Comparison of ENCODE assay signal across 23 cellular contexts in genomic region chr5:174402224-174402812, GRCh38.
DNase-seq lines count a peak whose midpoint lies in the region; ATAC-seq, FAIRE-seq and TF ChIP-seq lines count a peak whose summit lies in the region.
"Had no signal": no experiment of that assay in that cellular context is flagged by ENCODE, and none has a peak within 500 bp of the region (broad histone marks: within the 10 kb centered on the region; RNA-seq: fewer than 3 reads in every experiment).

No MANE protein-coding gene starts in this region.

- no TSS peak for BruUV-seq in HepG2 (replicated peaks; lab: Mats Ljungman, UMichigan)

- H3K27ac Mint-ChIP-seq in neural progenitor cell (no peak overlapping the region), endothelial cell (ENCODE audit: unreplicated experiment) (no peak overlapping the region)
- H3K27ac Mint-ChIP-seq: activated naive CD8-positive, alpha-beta T cell treated with anti-CD3 and anti-CD28 coated beads, Interleukin-2, amount 10 ng/mL, durations not matched to agents 7 days and 5 days; activated T-helper 2 cell treated with anti-CD3 and anti-CD28 coated beads, Interferon-gamma antibody, Interleukin-2, Interleukin-4, amounts not matched to agents 10 μg/mL and 5 μg/mL and 100 μg/mL, durations not matched to agents 14 hours and 24 hours and 36 hours; memory B cell; naive thymus-derived CD4-positive, alpha-beta T cell had no signal

- H2AFZ ChIP-seq in neural progenitor cell (replicated peaks) (no peak overlapping the region), HepG2 (ENCODE audit: low read length) (no peak overlapping the region)

- intact Hi-C loops in HepG2 (cut with micrococcal nuclease; ENCODE audit: unreplicated experiment) = no loop called here

- TF ChIP-seq RAD21 in HepG2 (CRISPR knock-in tag; IDR thresholded peaks at IDR 0.05) = no peak

- H3K27ac ChIP-seq in neural progenitor cell (no peak overlapping the region), HepG2 (ENCODE audit: extremely low read length, insufficient read depth, low read length) (no peak overlapping the region)
- H3K27ac ChIP-seq: right atrium auricular region, stomach, transverse colon had no signal

- H3K4me3 Mint-ChIP-seq in neural progenitor cell (no peak overlapping the region), endothelial cell (ENCODE audit: unreplicated experiment) (no peak overlapping the region)
- H3K4me3 Mint-ChIP-seq: activated naive CD8-positive, alpha-beta T cell treated with anti-CD3 and anti-CD28 coated beads, Interleukin-2, amount 10 ng/mL, durations not matched to agents 7 days and 5 days; memory B cell; naive thymus-derived CD4-positive, alpha-beta T cell had no signal

- no peaks in the 10 kb centered on the region for H3K36me3 Mint-ChIP-seq in neural progenitor cell
- H3K36me3 Mint-ChIP-seq in endothelial cell (ENCODE audit: low read depth, unreplicated experiment) = no peaks in the 10 kb centered on the region
- H3K36me3 Mint-ChIP-seq: activated naive CD8-positive, alpha-beta T cell treated with anti-CD3 and anti-CD28 coated beads, Interleukin-2, amount 10 ng/mL, durations not matched to agents 7 days and 5 days; memory B cell had no signal

- H3K9me3 Mint-ChIP-seq in neural progenitor cell (peaks cover under 1% of the 10 kb centered on the region), endothelial cell (ENCODE audit: unreplicated experiment) (no peaks in the 10 kb centered on the region)
- H3K9me3 Mint-ChIP-seq: activated naive CD8-positive, alpha-beta T cell treated with anti-CD3 and anti-CD28 coated beads, Interleukin-2, amount 10 ng/mL, durations not matched to agents 7 days and 5 days; activated T-helper 2 cell treated with anti-CD3 and anti-CD28 coated beads, Interferon-gamma antibody, Interleukin-2, Interleukin-4, amounts not matched to agents 10 μg/mL and 5 μg/mL and 100 μg/mL, durations not matched to agents 14 hours and 24 hours and 36 hours had no signal

- peak; percentile 48 for DNase-seq in H4 (ENCODE audit: low spot score)
- DNase-seq in NCI-H69 (lab: John Stamatoyannopoulos, UW) = peak; percentile 31
- DNase-seq in astrocyte of the cerebellum (ENCODE audit: low read depth) = no peak
- DNase-seq in neural progenitor cell (ENCODE audit: low spot score) = no peak
- no peak for DNase-seq in HepG2 (ENCODE audit: low spot score)
- no peak for DNase-seq in endothelial cell (ENCODE audit: low spot score)
- DNase-seq in NCI-H2107 (lab: John Stamatoyannopoulos, UW) = no peak
- DNase-seq: activated CD4-positive, alpha-beta T cell treated with anti-CD3 and anti-CD28 coated beads, Interleukin-2, amount 50 U/mL, for 1 hour; activated naive CD8-positive, alpha-beta T cell treated with anti-CD3 and anti-CD28 coated beads, Interleukin-2, amount 10 ng/mL, durations not matched to agents 7 days and 5 days; DMS79; effector CD4-positive, alpha-beta T cell; naive thymus-derived CD4-positive, alpha-beta T cell; NCI-H1417; NCI-H524; stimulated activated CD4-positive, alpha-beta T cell treated with anti-CD3 and anti-CD28 coated beads, Interleukin-12 subunit alpha, Interleukin-12 subunit beta, amount 100 ng/mL, for 4 hours; stimulated activated CD4-positive, alpha-beta T cell treated with anti-CD3 and anti-CD28 coated beads, Interleukin-4, amount 100 ng/mL, for 4 hours; stomach; T-helper 1 cell; transverse colon had no signal

- H3K79me2 ChIP-seq in neural progenitor cell (ENCODE audit: low read depth) (no peaks in the 10 kb centered on the region), HepG2 (ENCODE audit: insufficient read depth, low read length) (no peaks in the 10 kb centered on the region)

- no peaks in the 10 kb centered on the region for H3F3A ChIP-seq in neural progenitor cell (ENCODE audit: low read depth)

- H4K20me1 ChIP-seq in neural progenitor cell (ENCODE audit: low read depth) (no peaks in the 10 kb centered on the region), HepG2 (ENCODE audit: insufficient read depth, low read length) (no peaks in the 10 kb centered on the region)

- TF ChIP-seq POLR2A in HepG2 (IDR thresholded peaks at IDR 0.05; ENCODE audit: insufficient read depth in 1 of 2, low read depth in 2 of 2, low read length in 2 of 2) = no peak

- H3K9me3 ChIP-seq in neural progenitor cell (ENCODE audit: low read depth) (no peaks in the 10 kb centered on the region), HepG2 (ENCODE audit: low read length) (no peaks in the 10 kb centered on the region)
- H3K9me3 ChIP-seq: right atrium auricular region, transverse colon had no signal

- H3K4me2 ChIP-seq in neural progenitor cell (no peak overlapping the region), HepG2 (ENCODE audit: low read depth, low read length) (no peak overlapping the region)

- ATAC-seq in HG03175 (IDR thresholded peaks at IDR 0.05; ENCODE audit: unreplicated experiment) = no peak
- ATAC-seq in HepG2 = no peak
- ATAC-seq: naive thymus-derived CD4-positive, alpha-beta T cell had no signal

- H3K4me3 ChIP-seq in astrocyte of the cerebellum (ENCODE audit: low read depth, low read length) (no peak overlapping the region), neural progenitor cell (no peak overlapping the region), HepG2 (replicated peaks in 1 of 3; ENCODE audit: insufficient read depth in 1 of 3, low read depth in 2 of 3, low read length in 3 of 3) (no peak overlapping the region)
- H3K4me3 ChIP-seq: right atrium auricular region, stomach, transverse colon had no signal

- 0% methylated on average over 4 of the region's 4 CpGs for WGBS in HepG2 (ENCODE audit: low lambda C conversion rate)

- POLR2A ChIA-PET in HepG2 (lab: Yijun Ruan, JAX) = no interaction called here

- H3K27me3 Mint-ChIP-seq in neural progenitor cell (ENCODE audit: insufficient read depth, low read depth) (peaks cover 2% of the 10 kb centered on the region), endothelial cell (ENCODE audit: unreplicated experiment) (peaks cover 6% of the 10 kb centered on the region)
- H3K27me3 Mint-ChIP-seq: memory B cell had no signal

- H3K36me3 ChIP-seq in neural progenitor cell (no peaks in the 10 kb centered on the region), HepG2 (replicated peaks in 1 of 2; ENCODE audit: control insufficient read depth in 1 of 2, insufficient read depth in 2 of 2, low read length in 2 of 2) (no peaks in the 10 kb centered on the region)
- H3K36me3 ChIP-seq: right atrium auricular region, stomach, transverse colon had no signal

- H3K4me1 Mint-ChIP-seq in neural progenitor cell (peaks cover 7% of the 10 kb centered on the region), endothelial cell (ENCODE audit: unreplicated experiment) (no peaks in the 10 kb centered on the region)
- H3K4me1 Mint-ChIP-seq: activated naive CD8-positive, alpha-beta T cell treated with anti-CD3 and anti-CD28 coated beads, Interleukin-2, amount 10 ng/mL, durations not matched to agents 7 days and 5 days; memory B cell; naive thymus-derived CD4-positive, alpha-beta T cell had no signal

- H3K9ac ChIP-seq in neural progenitor cell (no peak overlapping the region), HepG2 (ENCODE audit: insufficient read depth, low read depth, low read length) (no peak overlapping the region)

- H3K4me1 ChIP-seq in neural progenitor cell (no peaks in the 10 kb centered on the region), HepG2 (ENCODE audit: insufficient read depth, low read length) (no peaks in the 10 kb centered on the region)
- H3K4me1 ChIP-seq: right atrium auricular region, stomach, transverse colon had no signal

- H3K27me3 ChIP-seq in neural progenitor cell (no peaks in the 10 kb centered on the region), HepG2 (ENCODE audit: control insufficient read depth in 1 of 2, insufficient read depth in 2 of 2, low read length in 2 of 2) (peaks cover 0 to 15% of the 10 kb centered on the region in 2 experiments; a peak in 3 of 5 replicates)
- H3K27me3 ChIP-seq: right atrium auricular region had no signal

- TF ChIP-seq EP300 in HepG2 (IDR thresholded peaks at IDR 0.05; ENCODE audit: low read depth in 2 of 2, low read length in 2 of 2) = no peak
- TF ChIP-seq EP300 in HepG2 (CRISPR knock-in tag; IDR thresholded peaks at IDR 0.05; ENCODE audit: borderline replicate concordance) = no peak

- TF ChIP-seq CTCF in astrocyte of the cerebellum (IDR thresholded peaks at IDR 0.05; ENCODE audit: low read depth, low read length, missing control alignments) (peak; percentile 33), neural progenitor cell (IDR thresholded peaks at IDR 0.05) (peak; percentile 25), HepG2 (CRISPR knock-in tag; IDR thresholded peaks at IDR 0.05) (no peak), endothelial cell (IDR thresholded peaks at IDR 0.05; ENCODE audit: unreplicated experiment) (no peak)

- in situ Hi-C loops in astrocyte of the cerebellum (cut with HindIII; ENCODE audit: low sequenced_read_pairs) (no loop called here), HepG2 (cut with HindIII; ENCODE audit: extremely low pct_ligation_motif_present, low pct_unique_long_range_greater_than_20kb) (no loop called here)

- CTCF ChIA-PET in HepG2 (lab: Yijun Ruan, JAX; ENCODE audit: low intra/inter-chr PET ratio, low total read pairs) = no interaction called here

- no peak for FAIRE-seq in HepG2 (lab: Jason Lieb, UNC)

TF ChIP-seq in HepG2, 621 proteins besides CTCF, POLR2A, EP300 and RAD21 (continues in another document):
- no peak for TF ChIP-seq ZNF430 (CRISPR knock-in tag; IDR thresholded peaks at IDR 0.05)
- TF ChIP-seq SCMH1 (CRISPR knock-in tag; IDR thresholded peaks at IDR 0.05; ENCODE audit: borderline replicate concordance) = no peak
- TF ChIP-seq MATR3 (CRISPR knock-in tag; IDR thresholded peaks at IDR 0.05) = no peak
- no peak for TF ChIP-seq THRA (CRISPR knock-in tag; IDR thresholded peaks at IDR 0.05; ENCODE audit: borderline replicate concordance)
- no peak for TF ChIP-seq ZNF577 (CRISPR knock-in tag; IDR thresholded peaks at IDR 0.05; ENCODE audit: borderline replicate concordance, low read depth)

Comparison
In these comparisons a context has a peak if more than half of its experiments do, and no peak if none do; other contexts are left out.
1. DNase-seq: peak in H4 (single experiment) and NCI-H69 (single experiment); none in astrocyte of the cerebellum (single experiment), neural progenitor cell (single experiment), HepG2 (single experiment), endothelial cell (single experiment) and NCI-H2107 (single experiment).
2. CTCF ChIP-seq: peak in astrocyte of the cerebellum (single experiment) and neural progenitor cell (single experiment); none in HepG2 (single experiment) and endothelial cell (single experiment).